In the genomic region with DNA sequence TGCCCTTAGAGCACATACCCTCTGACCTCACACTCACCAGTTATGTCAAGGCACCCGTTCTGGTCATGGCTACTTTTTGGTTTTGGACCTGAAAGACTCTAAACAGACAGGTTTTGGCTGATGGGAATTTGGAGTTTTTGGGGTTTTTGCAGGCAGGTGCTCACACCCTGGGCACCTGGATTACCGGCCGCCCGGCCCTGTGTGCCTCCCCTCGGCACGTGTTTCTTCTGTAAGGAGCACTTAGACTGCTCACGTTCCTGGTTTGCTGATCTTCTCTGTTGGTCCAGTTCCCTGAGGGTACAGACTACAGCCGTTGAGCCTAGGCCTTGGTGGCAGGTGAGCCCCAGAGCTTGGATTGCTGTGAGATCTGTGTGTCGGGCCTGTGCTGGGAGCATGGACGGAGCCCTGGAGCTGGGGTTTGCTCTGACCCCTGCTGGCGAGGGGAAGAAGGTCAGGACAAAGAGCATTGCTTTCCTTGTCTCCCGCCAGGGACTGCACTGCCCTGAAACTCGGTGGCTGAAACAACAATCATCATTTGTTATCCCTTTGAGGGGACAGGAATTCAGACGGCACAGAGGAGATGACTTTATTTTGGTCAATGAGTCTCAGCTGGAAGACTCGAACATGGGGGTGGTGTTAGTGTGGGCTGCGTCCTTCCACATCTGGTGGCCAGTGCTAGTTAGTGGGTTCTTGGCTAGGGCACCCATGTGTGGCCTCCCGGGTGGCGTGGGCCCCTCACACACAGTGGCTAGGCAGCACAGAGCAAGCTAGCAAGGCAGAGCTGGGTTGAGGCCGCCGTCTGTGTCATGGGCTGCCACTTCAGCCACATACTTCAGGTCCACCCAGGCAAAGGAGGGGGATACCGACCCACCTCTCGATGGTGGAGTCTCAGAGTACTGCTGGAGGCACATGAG, we compare ENCODE assay signal across 8 cellular contexts.
DNase-seq lines count a peak whose midpoint lies in the region; ATAC-seq and TF ChIP-seq lines count a peak whose summit lies in the region.

No MANE protein-coding gene starts in this region.

- no peak overlapping the region for H3K27ac ChIP-seq in WERI-Rb-1

- H3K4me3 Mint-ChIP-seq in osteocyte (ENCODE audit: unreplicated experiment) = no peak overlapping the region

- no peaks in the 10 kb centered on the region for H3K27me3 Mint-ChIP-seq in osteocyte (ENCODE audit: unreplicated experiment)

- H3K4me1 Mint-ChIP-seq in osteocyte (ENCODE audit: unreplicated experiment) = peaks cover 32% of the 10 kb centered on the region

- TF ChIP-seq CTCF in AG09309 (IDR thresholded peaks at IDR 0.05; ENCODE audit: control insufficient read depth, insufficient read depth, low read depth, low read length, missing control alignments) (peak; percentile 46), GM13977 (IDR thresholded peaks at IDR 0.05; ENCODE audit: extremely low read depth, insufficient read depth, missing control alignments) (peak; percentile 46), WERI-Rb-1 (IDR thresholded peaks at IDR 0.05; ENCODE audit: low read depth, low read length) (peak; percentile 96), osteocyte (IDR thresholded peaks at IDR 0.05) (peak; percentile 51)

- in situ Hi-C loops in GM13977 (cut with MboI; ENCODE audit: low pct_unique_long_range_greater_than_20kb, low sequenced_read_pairs, unreplicated experiment) = no loop called here

- H3K27ac Mint-ChIP-seq in osteocyte (ENCODE audit: unreplicated experiment) = no peak overlapping the region

- H3K9me3 ChIP-seq in WERI-Rb-1 (ENCODE audit: severe bottlenecking) = no peaks in the 10 kb centered on the region

- no peak overlapping the region for H3K4me3 ChIP-seq in AG09309 (ENCODE audit: control insufficient read depth, low read depth, low read length)
- no peak overlapping the region for H3K4me3 ChIP-seq in WERI-Rb-1 (ENCODE audit: low read depth, low read length)

- intact Hi-C loops in Right ventricle myocardium inferior (cut with DNase I) = loop anchor here (2.0 kb wide), 1 partner anchor 24 kb away; no protein-coding TSS in a partner anchor

- ATAC-seq in Right ventricle myocardium inferior = peak; percentile 74

- no peaks in the 10 kb centered on the region for H3K9me3 Mint-ChIP-seq in osteocyte (ENCODE audit: unreplicated experiment)

- no peaks in the 10 kb centered on the region for H3K36me3 Mint-ChIP-seq in osteocyte (ENCODE audit: unreplicated experiment)

- H3K36me3 ChIP-seq in WERI-Rb-1 = peaks cover 4% of the 10 kb centered on the region; the same call in 1 of the 2 replicates

- no peaks in the 10 kb centered on the region for H3K27me3 ChIP-seq in WERI-Rb-1 (ENCODE audit: insufficient read depth, low read depth, severe bottlenecking)

- DNase-seq in AG09309 (ENCODE audit: low read depth) = no peak
- DNase-seq in GM13977 (ENCODE audit: low spot score) = no peak
- DNase-seq in WERI-Rb-1 = peak; percentile 74
- no peak for DNase-seq in Right ventricle myocardium inferior (ENCODE audit: missing footprints)
- no peak for DNase-seq in osteocyte (ENCODE audit: extremely low spot score, unreplicated experiment)
- no peak for DNase-seq in activated gamma-delta T cell treated with Interleukin-2 at 50 U/mL for 16 hours
- no peak for DNase-seq in NCI-H2081 (lab: John Stamatoyannopoulos, UW)
- DNase-seq in kidney glomerular epithelial cell (lab: John Stamatoyannopoulos, UW) = no peak

Comparison
In these comparisons a context has a peak if more than half of its experiments do, and no peak if none do; other contexts are left out.
1. CTCF ChIP-seq: peak in every context shown above with its lines; median percentile 96 in WERI-Rb-1; 51 in osteocyte; 46 in AG09309; 46 in GM13977.